22 cellular contexts compared by ENCODE assay signal in genomic region chr4:62881901-62882300, GRCh38.
"Had no signal": no experiment of that assay in that cellular context is flagged by ENCODE, and none has a peak within 500 bp of the region (broad histone marks: within the 10 kb centered on the region; RNA-seq: fewer than 3 reads in every experiment).

No MANE protein-coding gene starts in this region.

- H3K27me3 ChIP-seq: cardiac muscle cell, dorsolateral prefrontal cortex, upper lobe of left lung had no signal

- FAIRE-seq: endometrium had no signal

- ATAC-seq: activated CD8-positive, alpha-beta memory T cell treated with anti-CD3 and anti-CD28 coated beads, Interleukin-2, amount 10 ng/mL, durations not matched to agents 7 days and 5 days; activated naive CD8-positive, alpha-beta T cell treated with anti-CD3 and anti-CD28 coated beads, Interleukin-2, amount 50 U/mL, for 24 hours; left cardiac atrium; psoas muscle; sciatic nerve; stimulated activated naive CD8-positive, alpha-beta T cell treated with anti-CD3 and anti-CD28 coated beads, Interleukin-15, amount 100 ng/mL, for 72 hours had no signal

- DNase-seq: activated CD4-positive, alpha-beta T cell treated with anti-CD3 and anti-CD28 coated beads for 1 hour; activated CD4-positive, alpha-beta T cell treated with anti-CD3 and anti-CD28 coated beads, Interleukin-2, amount 50 U/mL, for 4 hours; activated CD8-positive, alpha-beta memory T cell treated with anti-CD3 and anti-CD28 coated beads, Interleukin-2, amount 10 ng/mL, durations not matched to agents 7 days and 5 days; activated naive CD4-positive, alpha-beta T cell treated with anti-CD3 and anti-CD28 coated beads for 36 hours; activated naive CD8-positive, alpha-beta T cell treated with anti-CD3 and anti-CD28 coated beads, Interleukin-2, amount 50 U/mL, for 24 hours; activated T-cell treated with anti-CD3 and anti-CD28 coated beads, Interleukin-2, amount 50 U/mL, for 1 hour; aorta; dorsolateral prefrontal cortex; foreskin fibroblast; head of caudate nucleus; immature natural killer cell; left cardiac atrium; psoas muscle; stimulated activated naive CD8-positive, alpha-beta T cell treated with anti-CD3 and anti-CD28 coated beads, Interleukin-15, amount 100 ng/mL, for 72 hours; upper lobe of left lung had no signal

- H3K36me3 ChIP-seq: cardiac muscle cell, upper lobe of left lung had no signal

- H3K4me1 Mint-ChIP-seq: activated CD8-positive, alpha-beta memory T cell treated with anti-CD3 and anti-CD28 coated beads, Interleukin-2, amount 10 ng/mL, durations not matched to agents 7 days and 5 days; activated naive CD8-positive, alpha-beta T cell treated with anti-CD3 and anti-CD28 coated beads, Interleukin-2, amount 50 U/mL, for 24 hours; immature natural killer cell; mesothelial cell of epicardium; stimulated activated naive CD8-positive, alpha-beta T cell treated with anti-CD3 and anti-CD28 coated beads, Interleukin-15, amount 100 ng/mL, for 72 hours had no signal

- H3K27ac Mint-ChIP-seq: activated CD8-positive, alpha-beta memory T cell treated with anti-CD3 and anti-CD28 coated beads, Interleukin-2, amount 10 ng/mL, durations not matched to agents 7 days and 5 days; activated naive CD4-positive, alpha-beta T cell treated with anti-CD3 and anti-CD28 coated beads for 36 hours; activated naive CD8-positive, alpha-beta T cell treated with anti-CD3 and anti-CD28 coated beads, Interleukin-2, amount 50 U/mL, for 24 hours; activated T-helper 2 cell treated with anti-CD3 and anti-CD28 coated beads, Interferon-gamma antibody, Interleukin-2, Interleukin-4, amounts not matched to agents 10 μg/mL and 5 μg/mL and 100 μg/mL, durations not matched to agents 14 hours and 24 hours and 36 hours; immature natural killer cell; mesothelial cell of epicardium; stimulated activated naive CD8-positive, alpha-beta T cell treated with anti-CD3 and anti-CD28 coated beads, Interleukin-15, amount 100 ng/mL, for 72 hours had no signal

- H3K27me3 Mint-ChIP-seq: activated CD8-positive, alpha-beta memory T cell treated with anti-CD3 and anti-CD28 coated beads, Interleukin-2, amount 10 ng/mL, durations not matched to agents 7 days and 5 days; activated naive CD8-positive, alpha-beta T cell treated with anti-CD3 and anti-CD28 coated beads, Interleukin-2, amount 50 U/mL, for 24 hours; stimulated activated naive CD8-positive, alpha-beta T cell treated with anti-CD3 and anti-CD28 coated beads, Interleukin-15, amount 100 ng/mL, for 72 hours had no signal

- H3K36me3 Mint-ChIP-seq: activated CD8-positive, alpha-beta memory T cell treated with anti-CD3 and anti-CD28 coated beads, Interleukin-2, amount 10 ng/mL, durations not matched to agents 7 days and 5 days; mesothelial cell of epicardium had no signal

- H3K4me3 ChIP-seq: cardiac muscle cell, dorsolateral prefrontal cortex, lung, psoas muscle, upper lobe of left lung had no signal

- H3K9me3 ChIP-seq: upper lobe of left lung had no signal

- H3K4me3 Mint-ChIP-seq: activated CD8-positive, alpha-beta memory T cell treated with anti-CD3 and anti-CD28 coated beads, Interleukin-2, amount 10 ng/mL, durations not matched to agents 7 days and 5 days; activated naive CD4-positive, alpha-beta T cell treated with anti-CD3 and anti-CD28 coated beads for 36 hours; activated naive CD8-positive, alpha-beta T cell treated with anti-CD3 and anti-CD28 coated beads, Interleukin-2, amount 50 U/mL, for 24 hours; immature natural killer cell; mesothelial cell of epicardium; stimulated activated naive CD8-positive, alpha-beta T cell treated with anti-CD3 and anti-CD28 coated beads, Interleukin-15, amount 100 ng/mL, for 72 hours had no signal

- H3K27ac ChIP-seq: cardiac muscle cell, dorsolateral prefrontal cortex, psoas muscle, upper lobe of left lung, VCaP had no signal

- H3K4me1 ChIP-seq: psoas muscle, upper lobe of left lung had no signal
